In the genomic region with DNA sequence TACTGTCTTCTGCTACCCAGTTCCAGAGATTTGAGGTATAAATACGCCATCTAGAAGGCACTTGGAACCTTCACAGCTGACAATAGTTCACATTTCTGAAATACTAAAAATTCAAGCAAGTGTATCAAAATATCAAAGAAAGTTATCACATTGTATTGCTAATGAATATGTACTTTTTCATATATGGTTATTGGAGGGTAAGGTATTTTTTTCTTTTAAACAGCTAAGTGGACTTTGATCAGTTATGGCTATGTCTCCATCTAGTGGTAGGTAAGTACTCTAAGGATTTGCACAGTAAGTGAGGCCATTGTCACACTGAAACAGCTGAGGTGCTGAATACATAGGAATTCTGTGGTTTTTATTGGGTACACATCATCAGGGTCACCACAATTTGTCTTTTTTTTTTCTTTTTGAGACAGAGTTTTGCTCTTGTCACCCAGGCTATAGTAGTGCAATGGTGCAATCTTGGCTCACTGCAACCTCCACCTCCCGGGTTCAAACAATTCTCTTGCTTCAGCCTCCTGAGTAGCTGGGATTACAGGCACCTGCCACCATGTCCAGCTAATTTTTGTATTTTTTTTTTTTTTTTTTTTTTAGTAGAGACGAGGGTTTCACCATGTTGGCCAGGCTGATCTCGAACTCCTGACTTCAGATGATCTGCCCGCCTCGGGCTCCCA, we compare ENCODE assay signal across 8 cellular contexts. TPM values are rescaled to one million over a fixed set of nuclear protein-coding genes. Genes with fewer than 3 reads are reported as not detected.
DNase-seq lines count a peak whose midpoint lies in the region; ATAC-seq and TF ChIP-seq lines count a peak whose summit lies in the region.

No MANE protein-coding gene starts in this region.

- 72% methylated on average over 6 of the region's 6 CpGs for WGBS in esophagus muscularis mucosa

- H3K27me3 ChIP-seq in esophagus muscularis mucosa, result peaks cover 0 to 3% (median 0%) of the 10 kb centered on the region in 4 donors

- no peak overlapping the region for H3K9ac ChIP-seq in SK-N-MC (ENCODE audit: insufficient read length)

- H3K27me3 Mint-ChIP-seq in natural killer cell (ENCODE audit: low read depth in 2 of 2), result peaks cover 10 to 14% of the 10 kb centered on the region in 2 donors

- no peaks in the 10 kb centered on the region for H3K4me1 ChIP-seq in esophagus muscularis mucosa

- intact Hi-C loops in esophagus muscularis mucosa (cut with DNase I) (loop anchor here (5.0 kb wide), 1 partner anchor 328 kb away; no protein-coding TSS in a partner anchor), natural killer cell (cut with micrococcal nuclease) (loop anchor here (1.0 to 5.0 kb wide), 3 partner anchors 83 to 320 kb away; partner anchors contain the start of gene CD55)

- H3K4me3 Mint-ChIP-seq in natural killer cell, result no peak overlapping the region

- TF ChIP-seq EP300 in esophagus muscularis mucosa (IDR thresholded peaks at IDR 0.05), result no peak

- ATAC-seq in GM21390 (IDR thresholded peaks at IDR 0.05; ENCODE audit: unreplicated experiment) (peak; percentile 55), natural killer cell (peak; percentile 81 to 89 (median 88)), HG02642 (IDR thresholded peaks at IDR 0.05; ENCODE audit: poor library complexity, unreplicated experiment) (no peak), GM18907 (IDR thresholded peaks at IDR 0.05; ENCODE audit: unreplicated experiment) (no peak)

- no peak overlapping the region for H3K4me3 ChIP-seq in SK-N-MC
- H3K4me3 ChIP-seq in esophagus muscularis mucosa, result no peak overlapping the region

- no peak overlapping the region for H3K27ac Mint-ChIP-seq in natural killer cell

- H3K9me3 ChIP-seq in SK-N-MC (ENCODE audit: low read depth, low read length), result no peaks in the 10 kb centered on the region
- H3K9me3 ChIP-seq in esophagus muscularis mucosa, result no peaks in the 10 kb centered on the region

- no peaks in the 10 kb centered on the region for H3K9me3 Mint-ChIP-seq in natural killer cell

- H3K4me1 Mint-ChIP-seq in natural killer cell, result no peaks in the 10 kb centered on the region

- no peaks in the 10 kb centered on the region for H3K36me3 Mint-ChIP-seq in natural killer cell

- TF ChIP-seq CTCF in C4-2B (conservative IDR thresholded peaks at IDR 0.05), result peak; percentile 85
- TF ChIP-seq CTCF in esophagus muscularis mucosa (IDR thresholded peaks at IDR 0.05), result peak; percentile 62 to 73 (median 67)
- peak; percentile 93 for TF ChIP-seq CTCF in natural killer cell (IDR thresholded peaks at IDR 0.05)

- TF ChIP-seq POLR2A in esophagus muscularis mucosa (IDR thresholded peaks at IDR 0.05; ENCODE audit: low read depth), result no peak

- H3K27ac ChIP-seq in C4-2B (no peak overlapping the region), SK-N-MC (no peak overlapping the region), esophagus muscularis mucosa (replicated peaks in 1 of 4) (no peak overlapping the region)

- no peaks in the 10 kb centered on the region for H3K36me3 ChIP-seq in SK-N-MC (ENCODE audit: insufficient read depth, low read length)
- no peaks in the 10 kb centered on the region for H3K36me3 ChIP-seq in esophagus muscularis mucosa

- DNase-seq in NCI-H1092 treated with DMSO at 0.1 percent for 48 hours (lab: John Stamatoyannopoulos, UW) (peak; percentile 72), SK-N-MC (ENCODE audit: low read depth, low spot score) (peak; percentile 58), esophagus muscularis mucosa (ENCODE audit: extremely low spot score) (no peak), natural killer cell (no peak)

RNA-seq across cellular contexts. Expression of gene CR2, which starts 49.1 kb away (rescaled TPM):
- under 1 TPM in 2 of 4 donors, not detected in 2; 0.06 to 0.33 TPM for total RNA-seq in esophagus muscularis mucosa
- total RNA-seq in natural killer cell, result under 1 TPM; 0.19 to 0.48 (median 0.29) TPM

Comparison
In these comparisons a context has a peak if more than half of its experiments do, and no peak if none do; other contexts are left out.
1. ATAC-seq: peak in GM21390 (single experiment) and natural killer cell (3 of 3); none in HG02642 (single experiment) and GM18907 (single experiment).
2. DNase-seq: peak in NCI-H1092 treated with DMSO at 0.1 percent for 48 hours (single experiment) and SK-N-MC (single experiment); none in esophagus muscularis mucosa (single experiment) and natural killer cell (single experiment).
3. Peak in every context shown above with its lines, with median percentiles within 50 percentile points of each other: CTCF ChIP-seq.